Comparison of ENCODE assay signal across 28 cellular contexts in genomic region chr2:215914777-215915165, GRCh38.
"Had no signal": no experiment of that assay in that cellular context is flagged by ENCODE, and none has a peak within 500 bp of the region (broad histone marks: within the 10 kb centered on the region; RNA-seq: fewer than 3 reads in every experiment).

No MANE protein-coding gene starts in this region.

- H3K27me3 ChIP-seq: SJCRH30 had no signal

- H3K27ac ChIP-seq: SJCRH30, SK-N-MC, WERI-Rb-1 had no signal

- DNase-seq: activated CD4-positive, alpha-beta memory T cell treated with anti-CD3 and anti-CD28 coated beads, Interleukin-2, amount 10 ng/mL, durations not matched to agents 7 days and 5 days; activated CD4-positive, alpha-beta T cell treated with anti-CD3 and anti-CD28 coated beads for 1 hour; activated CD4-positive, alpha-beta T cell treated with anti-CD3 and anti-CD28 coated beads for 48 hours; activated CD4-positive, CD25-positive, alpha-beta regulatory T cell; activated CD8-positive, alpha-beta memory T cell treated with anti-CD3 and anti-CD28 coated beads for 24 hours; activated CD8-positive, alpha-beta memory T cell treated with anti-CD3 and anti-CD28 coated beads, Interleukin-2, amount 10 ng/mL, durations not matched to agents 7 days and 5 days; activated CD8-positive, alpha-beta memory T cell treated with anti-CD3 and anti-CD28 coated beads, Interleukin-2, amount 50 U/mL, for 48 hours; activated effector memory CD4-positive, alpha-beta T cell treated with Interleukin-2 at 50 U/mL for 16 hours; activated naive CD4-positive, alpha-beta T cell treated with anti-CD3 and anti-CD28 coated beads, Interleukin-2, amount 10 ng/mL, durations not matched to agents 7 days and 5 days; activated naive CD8-positive, alpha-beta T cell treated with anti-CD3 and anti-CD28 coated beads, Interleukin-2, amount 50 U/mL, for 24 hours; activated T-cell treated with anti-CD3 and anti-CD28 coated beads, Interleukin-2, amount 50 U/mL, for 48 hours; anterior cingulate cortex; caudate nucleus; cerebellar nuclear complex; NCI-H1105; NCI-H1417 treated with DMSO at 0.1 percent for 48 hours; NCI-H187 treated with DMSO at 0.1 percent for 48 hours; NCI-H2081; NCI-H345; NCI-H524 treated with DMSO at 0.1 percent for 48 hours; NK-92 treated with Interleukin-12 subunit alpha and Interleukin-12 subunit beta, amount 100 ng/mL, for 24 hours; OCI-M1; SHP77; SJCRH30; T1000; WERI-Rb-1 had no signal

- H3K9me3 ChIP-seq: SJCRH30 had no signal

- H3K4me3 ChIP-seq: SJCRH30, SK-N-MC had no signal

- ATAC-seq: activated CD8-positive, alpha-beta memory T cell treated with anti-CD3 and anti-CD28 coated beads, Interleukin-2, amount 10 ng/mL, durations not matched to agents 7 days and 5 days; activated naive CD8-positive, alpha-beta T cell treated with anti-CD3 and anti-CD28 coated beads, Interleukin-2, amount 50 U/mL, for 24 hours had no signal

- FAIRE-seq: bronchial epithelial cell had no signal

- H3K36me3 ChIP-seq: SJCRH30, WERI-Rb-1 had no signal
